13 cellular contexts compared by ENCODE assay signal in the genomic region with DNA sequence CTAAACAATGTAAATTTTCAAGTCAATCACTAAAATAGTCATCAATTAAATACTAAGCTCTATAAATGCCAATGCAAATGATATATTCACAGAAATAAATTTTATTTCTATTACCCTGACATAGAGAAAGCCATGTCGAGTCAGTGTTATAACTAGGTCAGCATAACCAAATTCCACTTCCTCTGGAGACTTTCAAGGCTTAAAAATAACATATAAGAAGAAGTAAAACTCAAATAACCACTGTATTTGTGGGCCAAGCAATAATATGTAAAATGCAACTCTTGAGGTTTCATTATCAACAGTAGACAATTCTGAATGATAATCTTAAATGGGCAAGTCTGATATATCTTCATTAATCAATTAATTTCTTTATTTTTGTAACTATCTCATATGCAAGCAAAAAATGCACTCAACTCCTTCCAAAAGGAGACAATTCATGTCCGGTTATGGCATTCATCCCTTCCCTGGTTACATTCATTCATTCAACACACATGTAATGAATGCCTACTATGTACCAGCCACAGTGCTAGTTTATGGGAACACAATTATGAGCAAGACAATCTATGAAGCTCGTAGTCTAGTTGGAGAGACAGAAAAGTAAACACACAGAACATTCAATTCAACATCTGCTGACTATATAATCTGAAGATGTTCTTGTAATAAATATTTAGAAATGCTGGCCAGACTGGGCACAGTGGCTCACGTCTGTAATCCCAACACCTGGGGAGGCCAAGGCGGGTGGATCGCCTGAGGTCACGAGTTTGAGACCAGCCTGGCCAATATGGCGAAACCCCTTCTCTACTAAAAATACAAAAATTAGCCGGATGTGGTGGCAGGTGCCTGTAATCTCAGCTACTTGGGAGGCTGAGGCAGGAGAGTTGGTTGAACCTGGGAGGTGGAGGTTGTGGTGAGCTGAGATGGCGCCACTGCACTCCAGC. TPM values are rescaled to one million over a fixed set of nuclear protein-coding genes. Genes with fewer than 3 reads are reported as not detected.
A peak's percentile ranks its signal among the peaks of the same experiment; 100 is the strongest.
DNase-seq lines count a peak whose midpoint lies in the region; ATAC-seq and TF ChIP-seq lines count a peak whose summit lies in the region.
"Had no signal": no experiment of that assay in that cellular context is flagged by ENCODE, and none has a peak within 500 bp of the region (broad histone marks: within the 10 kb centered on the region; RNA-seq: fewer than 3 reads in every experiment).

No MANE protein-coding gene starts in this region.

- no peaks in the 10 kb centered on the region for H3F3A ChIP-seq in SK-N-SH (replicated peaks; ENCODE audit: insufficient read depth)

- peak overlapping the region; percentile 76 for H3K27ac Mint-ChIP-seq in memory B cell
- H3K27ac Mint-ChIP-seq in activated CD4-positive, alpha-beta T cell treated with anti-CD3 and anti-CD28 coated beads, Interleukin-2, amount 10 ng/mL, durations not matched to agents 7 days and 5 days, result no peak overlapping the region
- H3K27ac Mint-ChIP-seq: stimulated activated naive CD8-positive, alpha-beta T cell treated with anti-CD3 and anti-CD28 coated beads, Interleukin-15, amount 100 ng/mL, for 72 hours had no signal

- no peaks in the 10 kb centered on the region for H3K79me2 ChIP-seq in SK-N-SH (ENCODE audit: insufficient read depth)

- no peak overlapping the region for H3K4me2 ChIP-seq in SK-N-SH
- H3K4me2 ChIP-seq: PC-9 had no signal

- no peak for TF ChIP-seq RAD21 in SK-N-SH (IDR thresholded peaks at IDR 0.05; ENCODE audit: low read length)

- TF ChIP-seq CTCF in GM13976 (IDR thresholded peaks at IDR 0.05; ENCODE audit: borderline replicate concordance, control extremely low read depth, extremely low read depth, insufficient read depth, missing control alignments) (no peak), SK-N-SH (IDR thresholded peaks at IDR 0.05) (no peak)

- H3K27me3 ChIP-seq in SK-N-SH (ENCODE audit: insufficient read depth), result no peaks in the 10 kb centered on the region

- no peak overlapping the region for H3K9ac ChIP-seq in SK-N-SH

- TF ChIP-seq EP300 in SK-N-SH (IDR thresholded peaks at IDR 0.05; ENCODE audit: borderline replicate concordance in 1 of 2, low read depth in 1 of 2, low read length in 1 of 2), result no peak

- in situ Hi-C loops in GM13976 (cut with MboI; ENCODE audit: low sequenced_read_pairs, unreplicated experiment), result no loop called here

- H3K27ac ChIP-seq in SK-N-SH (ENCODE audit: low read depth in 2 of 2, low read length in 1 of 2), result no peak overlapping the region
- H3K27ac ChIP-seq: PC-9 had no signal

- no peak overlapping the region for H2AFZ ChIP-seq in SK-N-SH (ENCODE audit: low read depth)
- H2AFZ ChIP-seq: PC-9 had no signal

- no peaks in the 10 kb centered on the region for H4K20me1 ChIP-seq in SK-N-SH (ENCODE audit: insufficient read depth)

- no peak overlapping the region for H3K4me3 ChIP-seq in SK-N-SH (ENCODE audit: low read depth in 2 of 2, low read length in 1 of 2)
- H3K4me3 ChIP-seq: K562, PC-9 had no signal

- DNase-seq in GM13976 (ENCODE audit: low spot score), result peak; percentile 67
- no peak for DNase-seq in memory B cell (ENCODE audit: low spot score in 2 of 2)
- DNase-seq in activated CD4-positive, alpha-beta T cell treated with anti-CD3 and anti-CD28 coated beads, Interleukin-2, amount 10 ng/mL, durations not matched to agents 7 days and 5 days, result no peak
- no peak for DNase-seq in superior temporal gyrus (ENCODE audit: extremely low spot score)
- no peak for DNase-seq in SK-N-DZ (ENCODE audit: low spot score)
- DNase-seq in SK-N-SH, result no peak
- DNase-seq: PC-9; stimulated activated CD4-positive, alpha-beta T cell treated with anti-CD3 and anti-CD28 coated beads, Interleukin-4, amount 100 ng/mL, for 24 hours; stimulated activated naive CD8-positive, alpha-beta T cell treated with anti-CD3 and anti-CD28 coated beads, Interleukin-15, amount 100 ng/mL, for 72 hours; T-helper 9 cell had no signal

- POLR2A ChIA-PET in activated CD4-positive, alpha-beta T cell treated with anti-CD3 and anti-CD28 coated beads, Interleukin-2, amount 10 ng/mL, durations not matched to agents 7 days and 5 days (lab: Charles Lee), result no interaction called here
- POLR2A ChIA-PET in SK-N-SH (lab: Yijun Ruan, JAX), result no interaction called here

- H3K4me1 Mint-ChIP-seq in memory B cell, result peaks cover 31% of the 10 kb centered on the region
- H3K4me1 Mint-ChIP-seq in activated CD4-positive, alpha-beta T cell treated with anti-CD3 and anti-CD28 coated beads, Interleukin-2, amount 10 ng/mL, durations not matched to agents 7 days and 5 days, result peaks cover 2% of the 10 kb centered on the region
- H3K4me1 Mint-ChIP-seq: stimulated activated naive CD8-positive, alpha-beta T cell treated with anti-CD3 and anti-CD28 coated beads, Interleukin-15, amount 100 ng/mL, for 72 hours had no signal

- WGBS in SK-N-SH (ENCODE audit: low lambda C conversion rate), result 69% methylated on average over 10 of the region's 10 CpGs

- no peaks in the 10 kb centered on the region for H3K4me1 ChIP-seq in SK-N-SH (ENCODE audit: control insufficient read depth in 1 of 2, insufficient read depth in 2 of 2, low read depth in 1 of 2, low read length in 1 of 2)

- no peaks in the 10 kb centered on the region for H3K9me3 ChIP-seq in SK-N-SH

- no peaks in the 10 kb centered on the region for H3K27me3 Mint-ChIP-seq in memory B cell
- H3K27me3 Mint-ChIP-seq in activated CD4-positive, alpha-beta T cell treated with anti-CD3 and anti-CD28 coated beads, Interleukin-2, amount 10 ng/mL, durations not matched to agents 7 days and 5 days, result peaks cover 8% of the 10 kb centered on the region
- H3K27me3 Mint-ChIP-seq: stimulated activated naive CD8-positive, alpha-beta T cell treated with anti-CD3 and anti-CD28 coated beads, Interleukin-15, amount 100 ng/mL, for 72 hours had no signal

- no peaks in the 10 kb centered on the region for H3K36me3 ChIP-seq in SK-N-SH (replicated peaks in 1 of 2; ENCODE audit: control insufficient read depth in 1 of 2, insufficient read depth in 2 of 2, low read length in 1 of 2)

- no peaks in the 10 kb centered on the region for H3K36me3 Mint-ChIP-seq in memory B cell
- no peaks in the 10 kb centered on the region for H3K36me3 Mint-ChIP-seq in activated CD4-positive, alpha-beta T cell treated with anti-CD3 and anti-CD28 coated beads, Interleukin-2, amount 10 ng/mL, durations not matched to agents 7 days and 5 days (ENCODE audit: low read depth)

- H3K9me3 Mint-ChIP-seq in memory B cell, result peaks cover 3% of the 10 kb centered on the region
- peaks cover 3% of the 10 kb centered on the region for H3K9me3 Mint-ChIP-seq in activated CD4-positive, alpha-beta T cell treated with anti-CD3 and anti-CD28 coated beads, Interleukin-2, amount 10 ng/mL, durations not matched to agents 7 days and 5 days
- H3K9me3 Mint-ChIP-seq: stimulated activated naive CD8-positive, alpha-beta T cell treated with anti-CD3 and anti-CD28 coated beads, Interleukin-15, amount 100 ng/mL, for 72 hours had no signal

- CTCF ChIA-PET in activated CD4-positive, alpha-beta T cell treated with anti-CD3 and anti-CD28 coated beads, Interleukin-2, amount 10 ng/mL, durations not matched to agents 7 days and 5 days (lab: Charles Lee), result interaction anchor here (1.0 to 1.5 kb wide), 2 partner anchors 11 to 186 kb away, joined by 3 read pairs; no protein-coding TSS in a partner anchor
- CTCF ChIA-PET in SK-N-SH (lab: Yijun Ruan, JAX), result no interaction called here

- no peaks in the 10 kb centered on the region for H3K9me2 ChIP-seq in SK-N-SH

- peak; percentile 84 for ATAC-seq in GM21423 (IDR thresholded peaks at IDR 0.05; ENCODE audit: unreplicated experiment)
- peak; percentile 88 for ATAC-seq in HG03521 (IDR thresholded peaks at IDR 0.05; ENCODE audit: unreplicated experiment)
- ATAC-seq in memory B cell (ENCODE audit: low read depth), result peak; percentile 96
- ATAC-seq: K562; stimulated activated naive CD8-positive, alpha-beta T cell treated with anti-CD3 and anti-CD28 coated beads, Interleukin-15, amount 100 ng/mL, for 72 hours had no signal

- peak overlapping the region; percentile 78 for H3K4me3 Mint-ChIP-seq in memory B cell
- no peak overlapping the region for H3K4me3 Mint-ChIP-seq in activated CD4-positive, alpha-beta T cell treated with anti-CD3 and anti-CD28 coated beads, Interleukin-2, amount 10 ng/mL, durations not matched to agents 7 days and 5 days
- H3K4me3 Mint-ChIP-seq: stimulated activated naive CD8-positive, alpha-beta T cell treated with anti-CD3 and anti-CD28 coated beads, Interleukin-15, amount 100 ng/mL, for 72 hours had no signal

TF ChIP-seq in SK-N-SH, 30 proteins besides CTCF, POLR2A, EP300 and RAD21 (continues in another document):
- TF ChIP-seq NRF1 (IDR thresholded peaks at IDR 0.05; ENCODE audit: low read depth, low read length) (no peak), SIN3A (IDR thresholded peaks at IDR 0.05; ENCODE audit: borderline replicate concordance, low read depth, low read length) (no peak), FOXJ3 (CRISPR knock-in tag; IDR thresholded peaks at IDR 0.05) (no peak), RCOR1 (IDR thresholded peaks at IDR 0.05; ENCODE audit: low read length) (no peak), TCF12 (IDR thresholded peaks at IDR 0.05) (no peak), NFIC (IDR thresholded peaks at IDR 0.05; ENCODE audit: borderline replicate concordance) (no peak), TAF1 (IDR thresholded peaks at IDR 0.05; ENCODE audit: borderline replicate concordance, low read depth, low read length) (no peak)
- TF ChIP-seq, protein P1, sequence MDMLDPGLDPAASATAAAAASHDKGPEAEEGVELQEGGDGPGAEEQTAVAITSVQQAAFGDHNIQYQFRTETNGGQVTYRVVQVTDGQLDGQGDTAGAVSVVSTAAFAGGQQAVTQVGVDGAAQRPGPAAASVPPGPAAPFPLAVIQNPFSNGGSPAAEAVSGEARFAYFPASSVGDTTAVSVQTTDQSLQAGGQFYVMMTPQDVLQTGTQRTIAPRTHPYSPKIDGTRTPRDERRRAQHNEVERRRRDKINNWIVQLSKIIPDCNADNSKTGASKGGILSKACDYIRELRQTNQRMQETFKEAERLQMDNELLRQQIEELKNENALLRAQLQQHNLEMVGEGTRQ (IDR thresholded peaks at IDR 0.05; ENCODE audit: borderline replicate concordance, low read depth, low read length), result no peak

RNA-seq across cellular contexts. Expression of a gene that starts 37.1 kb away (rescaled TPM):
- 100 to 1,000 TPM; 740 to 752 TPM for total RNA-seq in activated CD4-positive, alpha-beta T cell treated with anti-CD3 and anti-CD28 coated beads, Interleukin-2, amount 10 ng/mL, durations not matched to agents 7 days and 5 days
- 144 and 157 TPM in 2 replicates for polyA plus RNA-seq in SK-N-DZ (2014; cell fraction: cytosol; rRNA removed)
- 69.2 and 77.5 TPM in 2 replicates for polyA plus RNA-seq in SK-N-DZ (2014; cell fraction: nucleus; rRNA removed)
- 244 and 330 TPM in 2 replicates for polyA plus RNA-seq in SK-N-SH (2012; rRNA removed)
- 301 and 309 TPM in 2 replicates for polyA plus RNA-seq in SK-N-SH (2012; cell fraction: cytosol; rRNA removed)
- polyA plus RNA-seq in SK-N-SH (2012; cell fraction: nucleus; rRNA removed), result 130 and 274 TPM in 2 replicates

RNA-seq across cellular contexts. Expression of a gene that starts 48.5 kb away (rescaled TPM):
- 1 to 10 TPM; 2.0 to 2.8 TPM for total RNA-seq in activated CD4-positive, alpha-beta T cell treated with anti-CD3 and anti-CD28 coated beads, Interleukin-2, amount 10 ng/mL, durations not matched to agents 7 days and 5 days
- 6.4 and 9.9 TPM in 2 replicates for polyA plus RNA-seq in SK-N-DZ (2014; cell fraction: cytosol; rRNA removed)
- polyA plus RNA-seq in SK-N-DZ (2014; cell fraction: nucleus; rRNA removed), result 13.5 and 19.3 TPM in 2 replicates
- polyA plus RNA-seq in SK-N-SH (2012; rRNA removed), result 4.1 and 6.3 TPM in 2 replicates
- 3.8 and 5.1 TPM in 2 replicates for polyA plus RNA-seq in SK-N-SH (2012; cell fraction: cytosol; rRNA removed)
- 13.6 and 17.5 TPM in 2 replicates for polyA plus RNA-seq in SK-N-SH (2012; cell fraction: nucleus; rRNA removed)
